In the genomic region with DNA sequence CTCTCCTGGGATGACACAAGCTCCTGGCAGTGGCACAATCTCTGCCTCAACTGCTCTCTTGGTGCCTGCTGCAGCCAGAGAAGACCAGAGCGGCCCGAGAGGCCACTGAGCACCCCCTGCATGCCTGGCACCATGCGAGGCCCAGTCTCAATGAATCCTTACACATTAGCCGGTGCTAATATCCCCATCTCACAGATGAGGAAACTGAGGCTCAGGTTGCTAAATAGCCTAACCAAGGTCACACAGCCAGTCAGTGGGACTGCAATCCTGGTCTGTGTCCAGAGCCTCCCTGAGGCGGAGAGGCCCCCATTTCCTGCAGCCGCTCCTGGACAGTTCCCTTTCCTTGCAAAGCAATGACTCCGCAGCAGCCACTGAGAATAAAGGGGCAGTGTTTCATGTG, we compare ENCODE assay signal across 23 cellular contexts.
DNase-seq lines count a peak whose midpoint lies in the region; FAIRE-seq and TF ChIP-seq lines count a peak whose summit lies in the region.
"Had no signal": no experiment of that assay in that cellular context is flagged by ENCODE, and none has a peak within 500 bp of the region (broad histone marks: within the 10 kb centered on the region; RNA-seq: fewer than 3 reads in every experiment).

No MANE protein-coding gene starts in this region.

- H4K8ac ChIP-seq in H1 (ENCODE audit: extremely low read depth, insufficient read depth, low read length) (no peak overlapping the region), neuronal stem cell (ENCODE audit: low read depth, low read length) (no peak overlapping the region)

- H3K79me2 ChIP-seq in H1 (ENCODE audit: control insufficient read depth in 1 of 2, insufficient read depth in 2 of 2, low read length in 2 of 2): no peaks in the 10 kb centered on the region

- H3K4ac ChIP-seq in H1 (replicated peaks; ENCODE audit: insufficient read length, low read depth, low read length) (no peak overlapping the region), neuronal stem cell (ENCODE audit: low read length) (no peak overlapping the region)

- TF ChIP-seq EP300 in H1 (IDR thresholded peaks at IDR 0.05; ENCODE audit: borderline replicate concordance in 1 of 2, low read depth in 2 of 2, low read length in 2 of 2): no peak

- no peak overlapping the region for H4K91ac ChIP-seq in H1 (replicated peaks; ENCODE audit: insufficient read length, low read length)
- no peak overlapping the region for H4K91ac ChIP-seq in neuronal stem cell (ENCODE audit: low read depth, low read length, poor library complexity)

- H3K27ac ChIP-seq in BLaER1: no peak overlapping the region
- H3K27ac ChIP-seq in WERI-Rb-1: peak overlapping the region; percentile 97
- no peak overlapping the region for H3K27ac ChIP-seq in H1 (ENCODE audit: low read depth, low read length)
- no peak overlapping the region for H3K27ac ChIP-seq in neuronal stem cell (replicated peaks; ENCODE audit: low read length)
- no peak overlapping the region for H3K27ac ChIP-seq in endodermal cell (ENCODE audit: low read depth, low read length)
- H3K27ac ChIP-seq: BLaER1 treated with 17β-estradiol and CSF1 and Interleukin-3, amounts not matched to agents 10 nM and 100 nM; C4-2B had no signal

- no peaks in the 10 kb centered on the region for H3K27me3 ChIP-seq in BLaER1
- H3K27me3 ChIP-seq in WERI-Rb-1 (ENCODE audit: insufficient read depth, low read depth, severe bottlenecking): no peaks in the 10 kb centered on the region
- H3K27me3 ChIP-seq in H1 (replicated peaks in 1 of 4; ENCODE audit: control insufficient read depth in 3 of 4, extremely low read depth in 1 of 4, insufficient read depth in 3 of 4, low read length in 3 of 4): no peaks in the 10 kb centered on the region
- peaks cover 0 to 35% (median 0%) of the 10 kb centered on the region in 3 experiments for H3K27me3 ChIP-seq in neuronal stem cell (ENCODE audit: control insufficient read depth in 3 of 3, insufficient read depth in 3 of 3, low read depth in 1 of 3, low read length in 3 of 3)
- no peaks in the 10 kb centered on the region for H3K27me3 ChIP-seq in endodermal cell (ENCODE audit: control insufficient read depth, insufficient read depth, low read length, poor library complexity, severe bottlenecking)
- H3K27me3 ChIP-seq: BE2C had no signal

- H4K20me1 ChIP-seq in BLaER1 (peaks cover 9% of the 10 kb centered on the region; the same call in 1 of the 2 replicates), H1 (replicated peaks in 1 of 2; ENCODE audit: control insufficient read depth in 1 of 2, insufficient read depth in 2 of 2, low read length in 2 of 2) (peaks cover 2 to 6% of the 10 kb centered on the region in 2 experiments)

- TF ChIP-seq CTCF in WERI-Rb-1 (IDR thresholded peaks at IDR 0.05; ENCODE audit: low read depth, low read length) (no peak), H1 (IDR thresholded peaks at IDR 0.05; ENCODE audit: control extremely low read depth in 1 of 3, insufficient read depth in 1 of 3, low read depth in 1 of 3, low read length in 3 of 3) (no peak), endodermal cell (conservative IDR thresholded peaks at IDR 0.05) (no peak)

- H3K14ac ChIP-seq in H1 (ENCODE audit: insufficient read length) (no peak overlapping the region), neuronal stem cell (ENCODE audit: low read length) (peak overlapping the region; percentile 14)

- H2BK120ac ChIP-seq in H1 (replicated peaks; ENCODE audit: low read depth, low read length) (no peak overlapping the region), neuronal stem cell (ENCODE audit: low read depth, low read length) (no peak overlapping the region)

- TF ChIP-seq RAD21 in H1 (IDR thresholded peaks at IDR 0.05 in 1 of 2, conservative IDR thresholded peaks at IDR 0.05 in 1 of 2; ENCODE audit: low read depth in 2 of 2, low read length in 2 of 2): no peak

- H3K9me3 ChIP-seq in BLaER1 (no peaks in the 10 kb centered on the region), WERI-Rb-1 (ENCODE audit: severe bottlenecking) (no peaks in the 10 kb centered on the region), H1 (ENCODE audit: insufficient read depth in 2 of 2, low read depth in 1 of 2, low read length in 1 of 2) (no peaks in the 10 kb centered on the region), neuronal stem cell (replicated peaks in 1 of 2; ENCODE audit: control insufficient read depth in 2 of 2, insufficient read depth in 1 of 2, low read depth in 1 of 2, low read length in 2 of 2) (no peaks in the 10 kb centered on the region), endodermal cell (ENCODE audit: control insufficient read depth, low read length) (no peaks in the 10 kb centered on the region)
- H3K9me3 ChIP-seq: BE2C; BLaER1 treated with 17β-estradiol and CSF1 and Interleukin-3, amounts not matched to agents 10 nM and 100 nM; Caco-2 had no signal

- H2AFZ ChIP-seq in H1 (ENCODE audit: low read length): no peak overlapping the region
- no peak overlapping the region for H2AFZ ChIP-seq in neuronal stem cell (ENCODE audit: low read length)

- H2BK15ac ChIP-seq in H1 (ENCODE audit: low read length) (no peak overlapping the region), neuronal stem cell (ENCODE audit: low read length) (no peak overlapping the region)

- H3K36me3 Mint-ChIP-seq in endodermal cell (ENCODE audit: low read depth): no peaks in the 10 kb centered on the region
- H3K36me3 Mint-ChIP-seq: CD8-positive, alpha-beta T cell had no signal

- no peak overlapping the region for H4K5ac ChIP-seq in H1 (ENCODE audit: insufficient read length, low read depth, low read length)

- H3K23me2 ChIP-seq in H1 (ENCODE audit: low read depth, low read length): no peaks in the 10 kb centered on the region

- H3K18ac ChIP-seq in H1 (ENCODE audit: extremely low read depth, low read length) (no peak overlapping the region), neuronal stem cell (ENCODE audit: low read length) (no peak overlapping the region)

- CTCF ChIA-PET in H1 (lab: Charles Lee; ENCODE audit: partially characterized antibody): interaction anchor here (1.2 to 5.9 kb wide), 4 partner anchors 11 to 222 kb away, joined by 3 to 47 read pairs (median 19); no protein-coding TSS in a partner anchor

- TF ChIP-seq POLR2A in H1 (IDR thresholded peaks at IDR 0.05; ENCODE audit: control extremely low read depth in 1 of 2, low read depth in 2 of 2, low read length in 2 of 2): no peak

- H2AK5ac ChIP-seq in H1 (ENCODE audit: low read depth, low read length) (no peak overlapping the region), neuronal stem cell (ENCODE audit: low read depth, low read length) (peak overlapping the region; percentile 30)

- no peaks in the 10 kb centered on the region for H3K27me3 Mint-ChIP-seq in endodermal cell (ENCODE audit: insufficient read depth)
- H3K27me3 Mint-ChIP-seq: CD4-positive, alpha-beta T cell had no signal

- no peak for FAIRE-seq in H1 (lab: Jason Lieb, UNC)
- FAIRE-seq: A204.1, D721Med, G401.6, GM12891, GM19239 had no signal

- H3K4me1 ChIP-seq in BLaER1: peaks cover 48% of the 10 kb centered on the region
- peaks cover 0 to 14% (median 7%) of the 10 kb centered on the region in 4 experiments; a peak in 6 of 7 replicates for H3K4me1 ChIP-seq in H1 (replicated peaks in 1 of 4; ENCODE audit: control insufficient read depth in 3 of 4, insufficient read depth in 4 of 4, low read length in 3 of 4)
- H3K4me1 ChIP-seq in neuronal stem cell (ENCODE audit: control insufficient read depth in 2 of 2, insufficient read depth in 1 of 2, low read depth in 1 of 2, low read length in 2 of 2): peaks cover 0 to 4% of the 10 kb centered on the region in 2 donors
- no peaks in the 10 kb centered on the region for H3K4me1 ChIP-seq in endodermal cell (ENCODE audit: control insufficient read depth, insufficient read depth, low read length)
- H3K4me1 ChIP-seq: BE2C, Caco-2 had no signal

- H3K79me1 ChIP-seq in H1 (ENCODE audit: low read depth, low read length) (no peaks in the 10 kb centered on the region), neuronal stem cell (ENCODE audit: low read depth, low read length) (no peaks in the 10 kb centered on the region)

- H2BK12ac ChIP-seq in H1 (ENCODE audit: low read depth, low read length) (0 out of 2 replicates have a peak overlapping the region, but pooled peaks have one; percentile 18), neuronal stem cell (ENCODE audit: low read length) (no peak overlapping the region)

- POLR2A ChIA-PET in H1 (lab: Charles Lee; ENCODE audit: partially characterized antibody): no interaction called here

- H3K56ac ChIP-seq in H1 (replicated peaks; ENCODE audit: insufficient read length, low read depth, low read length): no peak overlapping the region

- no peak overlapping the region for H3K4me3 Mint-ChIP-seq in endodermal cell
- H3K4me3 Mint-ChIP-seq: CD4-positive, alpha-beta T cell; CD8-positive, alpha-beta T cell had no signal

- no peak overlapping the region for H3K4me3 ChIP-seq in BLaER1
- H3K4me3 ChIP-seq in WERI-Rb-1 (ENCODE audit: low read depth, low read length): no peak overlapping the region
- no peak overlapping the region for H3K4me3 ChIP-seq in H1 (ENCODE audit: extremely low read depth in 1 of 4, insufficient read depth in 2 of 4, low read depth in 3 of 4, low read length in 4 of 4)
- H3K4me3 ChIP-seq in neuronal stem cell (ENCODE audit: low read length in 2 of 2): no peak overlapping the region
- no peak overlapping the region for H3K4me3 ChIP-seq in endodermal cell (ENCODE audit: low read length)
- H3K4me3 ChIP-seq: BLaER1 treated with 17β-estradiol and CSF1 and Interleukin-3, amounts not matched to agents 10 nM and 100 nM had no signal

- H2BK20ac ChIP-seq in H1 (ENCODE audit: low read length): no peak overlapping the region

- WGBS in H1 (ENCODE audit: extremely low coverage in 1 of 2, insufficient coverage in 1 of 2, insufficient read length in 1 of 2, insufficient replicate concordance in 2 of 2, low coverage in 1 of 2, low lambda C conversion rate in 2 of 2, missing lambda C conversion rate in 1 of 2), 2 experiments: 92% methylated on average over 7 of the region's 7 CpGs; no CpG with 5 or more reads in 1 of the 2 experiments
- no CpG with 5 or more reads among the region's 7 CpGs for WGBS in neuronal stem cell (ENCODE audit: extremely low coverage in 2 of 2, insufficient read length in 2 of 2, insufficient replicate concordance in 1 of 2), 2 donors
- 91 to 92% methylated on average over 2 to 7 of the region's 7 CpGs for WGBS in endodermal cell (ENCODE audit: insufficient coverage in 1 of 2, insufficient read length in 1 of 2), 2 experiments

- no peak for DNase-seq in WERI-Rb-1
- DNase-seq in H1 (ENCODE audit: low read depth in 1 of 2, low spot score in 2 of 2): no peak
- no peak for DNase-seq in neuronal stem cell (ENCODE audit: low spot score)
- no peak for DNase-seq in cerebellar nuclear complex (lab: John Stamatoyannopoulos, UW)
- no peak for DNase-seq in endodermal cell
- DNase-seq in occipital lobe (lab: John Stamatoyannopoulos, UW): no peak
- DNase-seq: 8988T; ACHN; BE2C; Caco-2; Calu3; CD4-positive, alpha-beta T cell; CD8-positive, alpha-beta T cell; DMS79 treated with DMSO at 0.1 percent for 48 hours; GF-D8 had no signal

- no peaks in the 10 kb centered on the region for H3K9me3 Mint-ChIP-seq in endodermal cell
- H3K9me3 Mint-ChIP-seq: CD4-positive, alpha-beta T cell; CD8-positive, alpha-beta T cell had no signal

- no peak overlapping the region for H2BK5ac ChIP-seq in H1 (ENCODE audit: low read depth, low read length)
- no peak overlapping the region for H2BK5ac ChIP-seq in neuronal stem cell (ENCODE audit: low read length)

- H3K9ac ChIP-seq in BLaER1 (no peak overlapping the region), H1 (replicated peaks in 1 of 4; ENCODE audit: extremely low read depth in 1 of 4, low read depth in 3 of 4, low read length in 3 of 4) (no peak overlapping the region), neuronal stem cell (ENCODE audit: low read depth, low read length, poor library complexity) (no peak overlapping the region), endodermal cell (ENCODE audit: extremely low read depth, low read length, poor library complexity, severe bottlenecking) (no peak overlapping the region)
- H3K9ac ChIP-seq: BLaER1 treated with 17β-estradiol and CSF1 and Interleukin-3, amounts not matched to agents 10 nM and 100 nM had no signal

- H3K4me2 ChIP-seq in BLaER1 (0 out of 2 replicates have a peak overlapping the region, but pooled peaks have one; percentile 66), H1 (ENCODE audit: insufficient read depth in 1 of 2, low read depth in 2 of 2, low read length in 2 of 2) (no peak overlapping the region), neuronal stem cell (ENCODE audit: insufficient read depth, low read length, poor library complexity, severe bottlenecking) (no peak overlapping the region)

- H3K4me1 Mint-ChIP-seq in endodermal cell: no peaks in the 10 kb centered on the region

- H3K23ac ChIP-seq in H1 (ENCODE audit: insufficient read length) (no peak overlapping the region), neuronal stem cell (ENCODE audit: low read depth, low read length, poor library complexity) (no peak overlapping the region)

- H3K36me3 ChIP-seq in BLaER1 (no peaks in the 10 kb centered on the region), WERI-Rb-1 (peaks cover 14% of the 10 kb centered on the region), H1 (ENCODE audit: control insufficient read depth in 2 of 4, insufficient read depth in 4 of 4, low read length in 3 of 4) (no peaks in the 10 kb centered on the region), neuronal stem cell (replicated peaks in 1 of 2; ENCODE audit: control insufficient read depth in 2 of 2, insufficient read depth in 2 of 2, low read length in 2 of 2) (no peaks in the 10 kb centered on the region), endodermal cell (ENCODE audit: control insufficient read depth, insufficient read depth, low read length) (no peaks in the 10 kb centered on the region)
- H3K36me3 ChIP-seq: BE2C; BLaER1 treated with 17β-estradiol and CSF1 and Interleukin-3, amounts not matched to agents 10 nM and 100 nM had no signal

- H3K27ac Mint-ChIP-seq in endodermal cell: no peak overlapping the region
- H3K27ac Mint-ChIP-seq: CD4-positive, alpha-beta T cell; CD8-positive, alpha-beta T cell had no signal
